13 cellular contexts compared by ENCODE assay signal in the genomic region with DNA sequence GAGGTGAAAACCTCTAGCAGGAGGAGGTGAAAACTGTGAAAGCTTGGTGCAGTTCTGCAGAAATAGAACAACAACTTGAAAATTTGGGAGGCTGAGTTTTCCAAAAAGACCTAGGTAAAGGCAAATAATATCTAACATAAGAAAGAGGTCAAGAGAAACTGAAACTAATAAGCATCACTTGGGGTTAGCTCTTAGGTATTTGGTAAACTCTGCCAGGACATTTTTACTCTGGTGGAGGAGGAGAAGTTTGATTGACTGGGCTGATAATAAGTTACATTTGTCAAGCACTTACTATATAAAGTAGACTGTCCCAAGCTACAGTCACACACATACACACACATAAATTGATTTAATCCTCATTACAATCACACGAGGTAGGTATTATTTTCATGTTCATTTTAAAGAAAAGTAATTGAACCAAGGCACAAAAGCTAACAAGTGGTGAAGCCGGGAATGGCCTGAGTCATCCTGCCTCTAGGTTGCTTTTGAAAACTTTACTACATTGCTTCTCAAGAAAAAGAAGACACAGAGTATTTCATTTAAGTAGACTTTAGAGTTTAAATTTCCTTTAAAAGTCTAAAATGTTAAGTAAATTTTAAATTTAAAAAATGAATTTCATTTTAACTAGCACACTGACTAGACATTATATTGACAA.
"Had no signal": no experiment of that assay in that cellular context is flagged by ENCODE, and none has a peak within 500 bp of the region (broad histone marks: within the 10 kb centered on the region; RNA-seq: fewer than 3 reads in every experiment).

No MANE protein-coding gene starts in this region.

- FAIRE-seq: bronchial epithelial cell, colon had no signal

- DNase-seq: activated CD4-positive, alpha-beta T cell treated with anti-CD3 and anti-CD28 coated beads, Interleukin-2, amount 50 U/mL, for 1 hour; activated CD4-positive, CD25-positive, alpha-beta regulatory T cell; activated effector memory CD4-positive, alpha-beta T cell treated with Interleukin-2 at 50 U/mL for 16 hours; activated T-cell treated with anti-CD3 and anti-CD28 coated beads, Interleukin-2, amount 50 U/mL, for 24 hours; amygdala; lower lobe of right lung; stimulated activated CD4-positive, alpha-beta T cell treated with anti-CD3 and anti-CD28 coated beads, Interleukin-4, amount 100 ng/mL, for 4 hours; stomach had no signal

- H3K4me2 ChIP-seq: neural progenitor cell had no signal

- H2AFZ ChIP-seq: neural progenitor cell, parathyroid adenoma had no signal

- H3K9me3 ChIP-seq: lower lobe of right lung, stomach had no signal

- H3K27ac ChIP-seq: lower lobe of right lung, neural progenitor cell, parathyroid adenoma, skin epidermis, stomach had no signal

- ATAC-seq: lower lobe of right lung had no signal

- H3K9ac ChIP-seq: neural progenitor cell, parathyroid adenoma had no signal

- H3K79me2 ChIP-seq: parathyroid adenoma had no signal

- H3K36me3 ChIP-seq: lower lobe of right lung, neural progenitor cell had no signal

- H3K27me3 ChIP-seq: neural progenitor cell, stomach had no signal

- H3K4me3 ChIP-seq: lower lobe of right lung, neural progenitor cell, skin epidermis, stomach had no signal
